29 cellular contexts compared by ENCODE assay signal in the genomic region with DNA sequence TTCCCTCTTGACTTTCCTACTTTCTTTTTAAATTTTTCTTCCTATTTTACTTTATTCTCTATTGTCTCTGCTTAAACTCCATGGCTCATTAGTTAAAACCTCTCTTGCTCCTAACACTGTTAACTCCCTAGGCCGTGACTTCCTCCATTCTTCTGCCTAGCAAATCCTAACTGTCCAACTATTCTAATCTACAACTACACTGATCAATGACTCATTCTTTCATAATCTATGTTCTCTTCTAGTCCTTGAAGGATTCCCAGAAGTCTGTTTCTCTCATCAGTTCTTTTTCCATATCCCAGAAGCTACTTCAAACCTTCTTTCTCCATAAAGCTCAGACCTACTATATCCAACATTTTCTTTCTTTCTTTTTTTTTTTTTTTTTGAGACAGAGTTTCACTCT.
A peak's percentile ranks its signal among the peaks of the same experiment; 100 is the strongest.
DNase-seq lines count a peak whose midpoint lies in the region; ATAC-seq, FAIRE-seq and TF ChIP-seq lines count a peak whose summit lies in the region.
"Had no signal": no experiment of that assay in that cellular context is flagged by ENCODE, and none has a peak within 500 bp of the region (broad histone marks: within the 10 kb centered on the region; RNA-seq: fewer than 3 reads in every experiment).

No MANE protein-coding gene starts in this region.

- H3K36me3 ChIP-seq in IMR-90 (ENCODE audit: control insufficient read depth, insufficient read depth, low read length), result peaks cover 2% of the 10 kb centered on the region; the same call in 1 of the 2 replicates
- H3K36me3 ChIP-seq in bronchial epithelial cell (ENCODE audit: control insufficient read depth, insufficient read depth, low read length), result no peaks in the 10 kb centered on the region
- H3K36me3 ChIP-seq in esophagus muscularis mucosa, result peaks cover 0 to 20% (median 0%) of the 10 kb centered on the region in 4 donors
- H3K36me3 ChIP-seq: adrenal gland had no signal

- no peak overlapping the region for H4K5ac ChIP-seq in IMR-90 (ENCODE audit: low read depth, low read length)

- WGBS in IMR-90 (ENCODE audit: extremely low coverage in 2 of 2, insufficient read length in 1 of 2), 2 experiments, result 67% methylated on average over 1 of the region's 1 CpG; no CpG with 5 or more reads in 1 of the 2 experiments
- 91% methylated on average over 1 of the region's 1 CpG for WGBS in esophagus muscularis mucosa

- H3K9me1 ChIP-seq in IMR-90 (ENCODE audit: insufficient read depth, low read length), result peaks cover 2% of the 10 kb centered on the region; the same call in 1 of the 2 replicates

- H3K27ac Mint-ChIP-seq in Calu3 (ENCODE audit: unreplicated experiment), result peak overlapping the region; percentile 0
- H3K27ac Mint-ChIP-seq: activated CD8-positive, alpha-beta T cell treated with anti-CD3 and anti-CD28 coated beads, Interleukin-2, amount 10 ng/mL, durations not matched to agents 7 days and 5 days; CD4-positive, alpha-beta T cell had no signal

- no peak overlapping the region for H3K9ac ChIP-seq in IMR-90 (ENCODE audit: low read depth, low read length)
- H3K9ac ChIP-seq: KMS-11 had no signal

- H3K79me1 ChIP-seq in IMR-90 (ENCODE audit: low read depth in 1 of 2, low read length in 2 of 2), result peaks cover 4 to 14% of the 10 kb centered on the region in 2 experiments; a peak in 3 of 4 replicates

- H3K14ac ChIP-seq in IMR-90 (replicated peaks; ENCODE audit: low read depth, low read length), result no peak overlapping the region

- dilution Hi-C loops in IMR-90 (cut with HindIII; ENCODE audit: low sequenced_read_pairs, unreplicated experiment), result no loop called here

- H4K8ac ChIP-seq in IMR-90 (ENCODE audit: low read depth in 2 of 2, low read length in 2 of 2), result no peak overlapping the region

- no TSS peak for BruUV-seq in Calu3 (replicated peaks; lab: Mats Ljungman, UMichigan)
- BruUV-seq in IMR-90 (replicated peaks; lab: Mats Ljungman, UMichigan), result no TSS peak

- H3K27ac ChIP-seq in IMR-90 (ENCODE audit: insufficient read depth, low read length) (no peak overlapping the region), esophagus muscularis mucosa (replicated peaks in 1 of 4) (no peak overlapping the region)
- H3K27ac ChIP-seq: gastroesophageal sphincter, KMS-11, SK-N-MC, spleen, thoracic aorta had no signal

- no peak overlapping the region for H2AFZ ChIP-seq in IMR-90 (replicated peaks; ENCODE audit: low read length, poor library complexity)

- H4K20me1 ChIP-seq in IMR-90 (ENCODE audit: insufficient read depth, low read length), result no peaks in the 10 kb centered on the region

- H3K27me3 Mint-ChIP-seq in Calu3 (ENCODE audit: unreplicated experiment), result no peaks in the 10 kb centered on the region
- H3K27me3 Mint-ChIP-seq: CD4-positive, alpha-beta T cell had no signal

- no peak for TF ChIP-seq EP300 in esophagus muscularis mucosa (IDR thresholded peaks at IDR 0.05)

- no peak overlapping the region for H3K23ac ChIP-seq in IMR-90 (ENCODE audit: low read depth, low read length)

- no peak overlapping the region for H2AK5ac ChIP-seq in IMR-90 (ENCODE audit: low read depth, low read length)

- CTCF ChIA-PET in Calu3 (lab: Charles Lee), result no interaction called here
- CTCF ChIA-PET in IMR-90 (lab: Yijun Ruan, JAX), result no interaction called here

- ATAC-seq in IMR-90 (ENCODE audit: low read depth) (no peak), HG02571 (IDR thresholded peaks at IDR 0.05; ENCODE audit: unreplicated experiment) (no peak)
- ATAC-seq: activated CD4-positive, CD25-positive, alpha-beta regulatory T cell treated with anti-CD3 and anti-CD28 coated beads, Interleukin-2, amount 50 U/mL, for 24 hours; activated CD8-positive, alpha-beta T cell treated with anti-CD3 and anti-CD28 coated beads, Interleukin-2, amount 10 ng/mL, durations not matched to agents 7 days and 5 days; gastroesophageal sphincter; GM12878; HCT116 had no signal

- H3K4me2 ChIP-seq in IMR-90 (ENCODE audit: low read depth, low read length), result no peak overlapping the region
- H3K4me2 ChIP-seq: KMS-11 had no signal

- in situ Hi-C loops in IMR-90 (cut with MboI; ENCODE audit: low sequenced_read_pairs), result no loop called here

- no peaks in the 10 kb centered on the region for H3K36me3 Mint-ChIP-seq in Calu3 (ENCODE audit: insufficient read depth, unreplicated experiment)

- no peaks in the 10 kb centered on the region for H3K9me3 ChIP-seq in IMR-90 (ENCODE audit: control insufficient read depth, insufficient read depth, low read length)
- no peaks in the 10 kb centered on the region for H3K9me3 ChIP-seq in esophagus muscularis mucosa
- H3K9me3 ChIP-seq: adrenal gland, gastroesophageal sphincter, spleen, thoracic aorta had no signal

- H4K91ac ChIP-seq in IMR-90 (ENCODE audit: insufficient read depth, low read depth, low read length), result no peak overlapping the region

- intact Hi-C loops in Calu3 (cut with micrococcal nuclease; ENCODE audit: unreplicated experiment), result no loop called here
- intact Hi-C loops in IMR-90 (cut with micrococcal nuclease), result no loop called here
- intact Hi-C loops in esophagus muscularis mucosa (cut with DNase I), result no loop called here

- no peak for FAIRE-seq in bronchial epithelial cell (lab: Jason Lieb, UNC)
- FAIRE-seq: RCC 7860 had no signal

- H2BK5ac ChIP-seq in IMR-90 (ENCODE audit: low read depth, low read length, poor library complexity, severe bottlenecking), result no peak overlapping the region

- no peak overlapping the region for H2BK20ac ChIP-seq in IMR-90 (ENCODE audit: low read depth, low read length)

- peaks cover 2% of the 10 kb centered on the region for H3K4me1 Mint-ChIP-seq in Calu3 (ENCODE audit: low read depth, unreplicated experiment)

- TF ChIP-seq POLR2A in IMR-90 (IDR thresholded peaks at IDR 0.05; ENCODE audit: low read depth, low read length) (no peak), esophagus muscularis mucosa (IDR thresholded peaks at IDR 0.05; ENCODE audit: low read depth) (no peak)

- no peak for TF ChIP-seq RAD21 in IMR-90 (IDR thresholded peaks at IDR 0.05; ENCODE audit: low read length)

- no peak overlapping the region for H3K18ac ChIP-seq in IMR-90 (ENCODE audit: low read depth, low read length)

- H3K4me3 ChIP-seq in IMR-90 (ENCODE audit: insufficient read depth, low read depth, low read length) (no peak overlapping the region), bronchial epithelial cell (ENCODE audit: low read depth, low read length) (no peak overlapping the region), esophagus muscularis mucosa (no peak overlapping the region)
- H3K4me3 ChIP-seq: adrenal gland, gastroesophageal sphincter, GM12878, SK-N-MC, spleen, thoracic aorta had no signal

- H3K4me3 Mint-ChIP-seq in Calu3 (ENCODE audit: low read depth, unreplicated experiment), result no peak overlapping the region
- H3K4me3 Mint-ChIP-seq: activated CD8-positive, alpha-beta T cell treated with anti-CD3 and anti-CD28 coated beads, Interleukin-2, amount 10 ng/mL, durations not matched to agents 7 days and 5 days; CD4-positive, alpha-beta T cell had no signal

- no peak overlapping the region for H2AK9ac ChIP-seq in IMR-90 (replicated peaks; ENCODE audit: low read depth, low read length, poor library complexity)

- TF ChIP-seq CTCF in Calu3 (IDR thresholded peaks at IDR 0.05; ENCODE audit: unreplicated experiment) (no peak), IMR-90 (conservative IDR thresholded peaks at IDR 0.05; ENCODE audit: low read depth, low read length) (no peak), bronchial epithelial cell (IDR thresholded peaks at IDR 0.05; ENCODE audit: insufficient read depth, low read length, severe bottlenecking) (no peak), esophagus muscularis mucosa (IDR thresholded peaks at IDR 0.05) (no peak)

- DNase-seq in Calu3, result no peak
- DNase-seq in IMR-90, result peak; percentile 11
- peak; percentile 29 for DNase-seq in bronchial epithelial cell (ENCODE audit: low read depth)
- peak; percentile 18 for DNase-seq in kidney glomerular epithelial cell (lab: John Stamatoyannopoulos, UW)
- DNase-seq in esophagus muscularis mucosa (ENCODE audit: extremely low spot score), result no peak
- no peak for DNase-seq in middle frontal gyrus (ENCODE audit: extremely low spot score, low spot score)
- DNase-seq: activated CD8-positive, alpha-beta T cell treated with anti-CD3 and anti-CD28 coated beads, Interleukin-2, amount 10 ng/mL, durations not matched to agents 7 days and 5 days; activated gamma-delta T cell treated with Interleukin-2 at 50 U/mL for 16 hours; adrenal gland; caudate nucleus; CD4-positive, alpha-beta T cell; mammary epithelial cell; NCI-H1092 treated with DMSO at 0.1 percent for 48 hours; NCI-H2029 treated with DMSO at 0.1 percent for 48 hours; NCI-H446; NK-92 treated with Interleukin-12 subunit alpha and Interleukin-12 subunit beta, amount 100 ng/mL, for 24 hours; spleen; stimulated activated CD4-positive, alpha-beta T cell treated with anti-CD3 and anti-CD28 coated beads, Interleukin-4, amount 100 ng/mL, for 1 hour; stimulated activated naive CD4-positive, alpha-beta T cell treated with Interleukin-2 at 50 U/mL for 16 hours; T-helper 2 cell had no signal

- no peak overlapping the region for H2BK120ac ChIP-seq in IMR-90 (ENCODE audit: low read depth, low read length)

- peaks cover 1% of the 10 kb centered on the region; the same call in 1 of the 2 replicates for H3K4me1 ChIP-seq in IMR-90 (ENCODE audit: control insufficient read depth, insufficient read depth, low read length)
- no peaks in the 10 kb centered on the region for H3K4me1 ChIP-seq in esophagus muscularis mucosa

- H2BK15ac ChIP-seq in IMR-90 (ENCODE audit: low read depth, low read length), result no peak overlapping the region

- H3K9me3 Mint-ChIP-seq in Calu3 (ENCODE audit: low read depth, unreplicated experiment), result no peaks in the 10 kb centered on the region
- H3K9me3 Mint-ChIP-seq: CD4-positive, alpha-beta T cell had no signal

- no peak overlapping the region for H3K56ac ChIP-seq in IMR-90 (ENCODE audit: extremely low read depth, insufficient read depth, low read length)

- no peaks in the 10 kb centered on the region for H3K27me3 ChIP-seq in IMR-90 (ENCODE audit: control insufficient read depth, insufficient read depth, low read length)
- H3K27me3 ChIP-seq in bronchial epithelial cell (ENCODE audit: control insufficient read depth, insufficient read depth, low read length), result no peaks in the 10 kb centered on the region
- H3K27me3 ChIP-seq in esophagus muscularis mucosa, result no peaks in the 10 kb centered on the region
- H3K27me3 ChIP-seq: adrenal gland, gastroesophageal sphincter, spleen had no signal

- H3K4ac ChIP-seq in IMR-90 (ENCODE audit: low read depth, low read length), result no peak overlapping the region

- POLR2A ChIA-PET in IMR-90 (lab: Charles Lee; ENCODE audit: unreplicated experiment), result no interaction called here

TF ChIP-seq in IMR-90, 13 proteins besides CTCF, POLR2A, EP300 and RAD21 (continues in another document):
- TF ChIP-seq RCOR1 (IDR thresholded peaks at IDR 0.05; ENCODE audit: insufficient replicate concordance, low read length) (no peak), MXI1 (IDR thresholded peaks at IDR 0.05; ENCODE audit: borderline replicate concordance, low read depth, low read length) (no peak), BHLHE40 (IDR thresholded peaks at IDR 0.05; ENCODE audit: low read depth, low read length) (no peak)

Comparison
In these comparisons a context has a peak if more than half of its experiments do, and no peak if none do; other contexts are left out.
1. DNase-seq: peak in IMR-90 (single experiment), bronchial epithelial cell (single experiment) and kidney glomerular epithelial cell (single experiment); none in Calu3 (single experiment), esophagus muscularis mucosa (single experiment) and middle frontal gyrus (single experiment).